Comparison of ENCODE assay signal across 29 cellular contexts in the genomic region with DNA sequence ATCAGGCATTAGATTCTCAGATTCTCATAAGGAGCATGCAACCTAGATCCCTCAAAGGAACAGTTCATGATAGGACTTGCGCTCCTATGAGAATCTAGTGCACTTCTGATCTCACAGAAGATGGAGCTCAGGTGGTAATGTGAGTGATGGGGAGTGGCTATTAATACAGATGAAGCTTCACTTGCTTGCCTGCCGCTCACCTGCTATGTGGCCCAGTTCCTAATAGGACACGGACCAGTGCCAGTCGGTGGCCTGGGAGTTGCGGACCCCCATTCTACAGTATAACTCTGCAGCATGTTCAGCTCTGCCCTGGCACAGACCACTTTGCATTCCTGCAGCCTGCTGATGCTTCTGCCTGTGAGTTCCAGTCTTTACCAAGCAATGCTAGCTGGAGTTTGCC.
DNase-seq lines count a peak whose midpoint lies in the region; TF ChIP-seq lines count a peak whose summit lies in the region.
"Had no signal": no experiment of that assay in that cellular context is flagged by ENCODE, and none has a peak within 500 bp of the region (broad histone marks: within the 10 kb centered on the region; RNA-seq: fewer than 3 reads in every experiment).

No MANE protein-coding gene starts in this region.

- no peak overlapping the region for H2AFZ ChIP-seq in mammary epithelial cell (ENCODE audit: low read depth, low read length)

- H3K27ac ChIP-seq in HEK293 (ENCODE audit: extremely low read depth, low read depth, low read length) = no peak overlapping the region
- peak overlapping the region; percentile 32; the same call in 1 of the 2 replicates for H3K27ac ChIP-seq in VCaP
- H3K27ac ChIP-seq in mammary epithelial cell (ENCODE audit: insufficient read depth, low read depth, low read length) = no peak overlapping the region
- H3K27ac ChIP-seq: 22Rv1; A549; BLaER1; BLaER1 treated with 17β-estradiol and CSF1 and Interleukin-3, amounts not matched to agents 10 nM and 100 nM; C4-2B had no signal

- no peak overlapping the region for H3K4me2 ChIP-seq in mammary epithelial cell (ENCODE audit: insufficient read depth, low read depth, low read length)
- H3K4me2 ChIP-seq: A549, BLaER1 had no signal

- in situ Hi-C loops in mammary epithelial cell (cut with MboI; ENCODE audit: low sequenced_read_pairs in 2 of 2) = no loop called here

- no peaks in the 10 kb centered on the region for H4K20me1 ChIP-seq in mammary epithelial cell (ENCODE audit: insufficient read depth, low read length)
- H4K20me1 ChIP-seq: BLaER1; BLaER1 treated with 17β-estradiol and CSF1 and Interleukin-3, amounts not matched to agents 10 nM and 100 nM had no signal

- no peaks in the 10 kb centered on the region for H3K79me2 ChIP-seq in mammary epithelial cell (ENCODE audit: insufficient read depth, low read length)

- H3K4me3 ChIP-seq in HEK293 (ENCODE audit: low read depth, low read length) (no peak overlapping the region), mammary epithelial cell (replicated peaks in 1 of 3; ENCODE audit: insufficient read depth in 1 of 3, low read depth in 2 of 3, low read length in 3 of 3) (no peak overlapping the region)
- H3K4me3 ChIP-seq: A549; BLaER1; BLaER1 treated with 17β-estradiol and CSF1 and Interleukin-3, amounts not matched to agents 10 nM and 100 nM had no signal

- DNase-seq in mammary epithelial cell (no peak), NCI-H2171 (lab: John Stamatoyannopoulos, UW) (no peak)
- DNase-seq: 8988T; ACHN; AML-193; BE2C; C1 segment of cervical spinal cord; Caco-2; Calu3; CD4-positive, alpha-beta memory T cell; CD4-positive, alpha-beta T cell; CD4-positive, CD25-positive, alpha-beta regulatory T cell; CD8-positive, alpha-beta memory T cell; CD8-positive, alpha-beta T cell; COR-L47; DMS 273 treated with DMSO at 0.1 percent for 48 hours; DMS153; DMS53; DMS79; DMS79 treated with DMSO at 0.1 percent for 48 hours; DND-41; EL had no signal

- dilution Hi-C loops in mammary epithelial cell (cut with HindIII; ENCODE audit: low sequenced_read_pairs) = no loop called here

- intact Hi-C loops in mammary epithelial cell (cut with micrococcal nuclease) = no loop called here

- no peak overlapping the region for H3K9ac ChIP-seq in mammary epithelial cell (ENCODE audit: insufficient read depth, low read length)
- H3K9ac ChIP-seq: BLaER1; BLaER1 treated with 17β-estradiol and CSF1 and Interleukin-3, amounts not matched to agents 10 nM and 100 nM had no signal

- no peaks in the 10 kb centered on the region for H3K27me3 ChIP-seq in mammary epithelial cell (ENCODE audit: insufficient read depth, low read length)
- H3K27me3 ChIP-seq: BE2C; BLaER1; BLaER1 treated with 17β-estradiol and CSF1 and Interleukin-3, amounts not matched to agents 10 nM and 100 nM had no signal

- H3K4me1 ChIP-seq in HEK293 (ENCODE audit: control insufficient read depth, insufficient read depth, low read length) (no peaks in the 10 kb centered on the region), mammary epithelial cell (ENCODE audit: insufficient read depth, low read length) (no peaks in the 10 kb centered on the region)
- H3K4me1 ChIP-seq: BE2C, Caco-2 had no signal

- CTCF ChIA-PET in HEK293 (lab: Yijun Ruan, JAX) (no interaction called here), mammary epithelial cell (lab: Charles Lee; ENCODE audit: low non-redundant PET) (no interaction called here)

- TF ChIP-seq CTCF in HEK293 (tag by site-specific recombination; IDR thresholded peaks at IDR 0.05) (no peak), VCaP (conservative IDR thresholded peaks at IDR 0.05) (no peak), mammary epithelial cell (conservative IDR thresholded peaks at IDR 0.05 in 1 of 2, IDR thresholded peaks at IDR 0.05 in 1 of 2; ENCODE audit: extremely low read depth in 1 of 2, insufficient read depth in 1 of 2, low read depth in 1 of 2, low read length in 2 of 2) (no peak)

- H3K9me3 ChIP-seq in HEK293 (ENCODE audit: control insufficient read depth, insufficient read depth, low read depth, low read length) (no peaks in the 10 kb centered on the region), mammary epithelial cell (replicated peaks; ENCODE audit: insufficient read depth, low read length) (no peaks in the 10 kb centered on the region)
- H3K9me3 ChIP-seq: BE2C, Caco-2 had no signal

- POLR2A ChIA-PET in HEK293 (lab: Yijun Ruan, JAX) = no interaction called here

- 92% methylated on average over 5 of the region's 5 CpGs for WGBS in mammary epithelial cell (ENCODE audit: low coverage, missing lambda C conversion rate)

- H3K36me3 ChIP-seq in HEK293 (ENCODE audit: control insufficient read depth in 2 of 2, insufficient read depth in 1 of 2, low read length in 2 of 2) (no peaks in the 10 kb centered on the region), mammary epithelial cell (ENCODE audit: insufficient read depth, low read length) (no peaks in the 10 kb centered on the region)
- H3K36me3 ChIP-seq: BE2C; BLaER1; BLaER1 treated with 17β-estradiol and CSF1 and Interleukin-3, amounts not matched to agents 10 nM and 100 nM had no signal

- no TSS peak for BruUV-seq in mammary epithelial cell (replicated peaks; lab: Mats Ljungman, UMichigan)

TF ChIP-seq in HEK293, 187 proteins besides CTCF, POLR2A, EP300 and RAD21:
- TF ChIP-seq, protein P1, sequence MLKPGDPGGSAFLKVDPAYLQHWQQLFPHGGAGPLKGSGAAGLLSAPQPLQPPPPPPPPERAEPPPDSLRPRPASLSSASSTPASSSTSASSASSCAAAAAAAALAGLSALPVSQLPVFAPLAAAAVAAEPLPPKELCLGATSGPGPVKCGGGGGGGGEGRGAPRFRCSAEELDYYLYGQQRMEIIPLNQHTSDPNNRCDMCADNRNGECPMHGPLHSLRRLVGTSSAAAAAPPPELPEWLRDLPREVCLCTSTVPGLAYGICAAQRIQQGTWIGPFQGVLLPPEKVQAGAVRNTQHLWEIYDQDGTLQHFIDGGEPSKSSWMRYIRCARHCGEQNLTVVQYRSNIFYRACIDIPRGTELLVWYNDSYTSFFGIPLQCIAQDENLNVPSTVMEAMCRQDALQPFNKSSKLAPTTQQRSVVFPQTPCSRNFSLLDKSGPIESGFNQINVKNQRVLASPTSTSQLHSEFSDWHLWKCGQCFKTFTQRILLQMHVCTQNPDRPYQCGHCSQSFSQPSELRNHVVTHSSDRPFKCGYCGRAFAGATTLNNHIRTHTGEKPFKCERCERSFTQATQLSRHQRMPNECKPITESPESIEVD (tag by site-specific recombination; IDR thresholded peaks at IDR 0.05) = no peak
- TF ChIP-seq ZNF521 (tag by site-specific recombination; IDR thresholded peaks at IDR 0.05) (no peak), ZNF610 (tag by site-specific recombination; IDR thresholded peaks at IDR 0.05; ENCODE audit: borderline replicate concordance) (peak; percentile 87; the same call in 1 of the 2 replicates)
